Comparison of ENCODE assay signal across 32 cellular contexts in genomic region chr14:82045339-82045738, GRCh38.
"Had no signal": no experiment of that assay in that cellular context is flagged by ENCODE, and none has a peak within 500 bp of the region (broad histone marks: within the 10 kb centered on the region; RNA-seq: fewer than 3 reads in every experiment).

No MANE protein-coding gene starts in this region.

- H3K27ac Mint-ChIP-seq: activated B cell treated with CpG ODN at 0.5 μM for 24 hours; activated CD8-positive, alpha-beta T cell treated with anti-CD3 and anti-CD28 coated beads for 36 hours; activated naive CD4-positive, alpha-beta T cell treated with anti-CD3 and anti-CD28 coated beads, Interleukin-2, amount 50 U/mL, for 24 hours; activated naive CD8-positive, alpha-beta T cell treated with anti-CD3 and anti-CD28 coated beads, Interleukin-2, amount 10 ng/mL, durations not matched to agents 7 days and 5 days; activated T-cell treated with anti-CD3 and anti-CD28 coated beads, Interleukin-2, amount 50 U/mL, for 72 hours; activated T-helper 17 cell treated with anti-CD3 and anti-CD28 coated beads, Interleukin-2, amount 50 U/mL, for 72 hours had no signal

- DNase-seq: activated B cell treated with CpG ODN at 0.5 μM for 24 hours; activated CD4-positive, alpha-beta T cell treated with anti-CD3 and anti-CD28 coated beads for 4 hours; activated CD4-positive, CD25-positive, alpha-beta regulatory T cell treated with anti-CD3 and anti-CD28 coated beads, Interleukin-2, amount 50 U/mL, for 72 hours; activated CD8-positive, alpha-beta T cell treated with anti-CD3 and anti-CD28 coated beads for 36 hours; activated effector memory CD4-positive, alpha-beta T cell treated with anti-CD3 and anti-CD28 coated beads, Interleukin-2, amount 50 U/mL, for 16 hours; activated naive CD4-positive, alpha-beta T cell; activated naive CD8-positive, alpha-beta T cell treated with anti-CD3 and anti-CD28 coated beads, Interleukin-2, amount 10 ng/mL, durations not matched to agents 7 days and 5 days; activated T-cell treated with anti-CD3 and anti-CD28 coated beads, Interleukin-2, amount 50 U/mL, for 1 hour; activated T-cell treated with anti-CD3 and anti-CD28 coated beads, Interleukin-2, amount 50 U/mL, for 72 hours; amygdala; IMR-90; NCI-H1436 treated with DMSO at 0.1 percent for 48 hours; NCI-H1694 treated with DMSO at 0.1 percent for 48 hours; NCI-H2029; NCI-H2107; NCI-H226; NCI-H510A; NCI-H526 treated with DMSO at 0.1 percent for 48 hours; PC-9; SW 1271; T-helper 1 cell; T-helper 2 cell; T-helper 9 cell had no signal

- H3K4me3 Mint-ChIP-seq: activated B cell treated with CpG ODN at 0.5 μM for 24 hours; activated CD8-positive, alpha-beta T cell treated with anti-CD3 and anti-CD28 coated beads for 36 hours; activated naive CD4-positive, alpha-beta T cell treated with anti-CD3 and anti-CD28 coated beads, Interleukin-2, amount 50 U/mL, for 24 hours; activated naive CD8-positive, alpha-beta T cell treated with anti-CD3 and anti-CD28 coated beads, Interleukin-2, amount 10 ng/mL, durations not matched to agents 7 days and 5 days; activated T-cell treated with anti-CD3 and anti-CD28 coated beads, Interleukin-2, amount 50 U/mL, for 72 hours; activated T-helper 17 cell treated with anti-CD3 and anti-CD28 coated beads, Interleukin-2, amount 50 U/mL, for 72 hours; central memory CD8-positive, alpha-beta T cell had no signal

- H3K27me3 ChIP-seq: ascending aorta, cardiac muscle cell had no signal

- H3K9me3 Mint-ChIP-seq: activated B cell treated with CpG ODN at 0.5 μM for 24 hours; activated CD8-positive, alpha-beta T cell treated with anti-CD3 and anti-CD28 coated beads for 36 hours; activated naive CD8-positive, alpha-beta T cell treated with anti-CD3 and anti-CD28 coated beads, Interleukin-2, amount 10 ng/mL, durations not matched to agents 7 days and 5 days had no signal

- H3K36me3 Mint-ChIP-seq: activated naive CD4-positive, alpha-beta T cell treated with anti-CD3 and anti-CD28 coated beads, Interleukin-2, amount 50 U/mL, for 24 hours; activated naive CD8-positive, alpha-beta T cell treated with anti-CD3 and anti-CD28 coated beads, Interleukin-2, amount 10 ng/mL, durations not matched to agents 7 days and 5 days had no signal

- H3K4me3 ChIP-seq: ascending aorta, cardiac muscle cell, K562, PC-9 had no signal

- H2AFZ ChIP-seq: PC-9 had no signal

- H3K9me3 ChIP-seq: ascending aorta had no signal

- H3K4me1 Mint-ChIP-seq: activated B cell treated with CpG ODN at 0.5 μM for 24 hours; activated naive CD4-positive, alpha-beta T cell treated with anti-CD3 and anti-CD28 coated beads, Interleukin-2, amount 50 U/mL, for 24 hours; activated naive CD8-positive, alpha-beta T cell treated with anti-CD3 and anti-CD28 coated beads, Interleukin-2, amount 10 ng/mL, durations not matched to agents 7 days and 5 days; activated T-helper 17 cell treated with anti-CD3 and anti-CD28 coated beads, Interleukin-2, amount 50 U/mL, for 72 hours; central memory CD8-positive, alpha-beta T cell had no signal

- FAIRE-seq: K562, RCC 7860 had no signal

- H3K27me3 Mint-ChIP-seq: activated B cell treated with CpG ODN at 0.5 μM for 24 hours; activated CD8-positive, alpha-beta T cell treated with anti-CD3 and anti-CD28 coated beads for 36 hours; activated naive CD4-positive, alpha-beta T cell treated with anti-CD3 and anti-CD28 coated beads, Interleukin-2, amount 50 U/mL, for 24 hours; activated naive CD8-positive, alpha-beta T cell treated with anti-CD3 and anti-CD28 coated beads, Interleukin-2, amount 10 ng/mL, durations not matched to agents 7 days and 5 days; activated T-helper 17 cell treated with anti-CD3 and anti-CD28 coated beads, Interleukin-2, amount 50 U/mL, for 72 hours; central memory CD8-positive, alpha-beta T cell had no signal

- H3K36me3 ChIP-seq: ascending aorta, cardiac muscle cell had no signal

- H3K27ac ChIP-seq: ascending aorta, cardiac muscle cell, PC-9, RWPE1, VCaP had no signal

- H3K4me2 ChIP-seq: PC-9 had no signal

- H3K4me1 ChIP-seq: ascending aorta had no signal
